23 cellular contexts compared by ENCODE assay signal in the genomic region with DNA sequence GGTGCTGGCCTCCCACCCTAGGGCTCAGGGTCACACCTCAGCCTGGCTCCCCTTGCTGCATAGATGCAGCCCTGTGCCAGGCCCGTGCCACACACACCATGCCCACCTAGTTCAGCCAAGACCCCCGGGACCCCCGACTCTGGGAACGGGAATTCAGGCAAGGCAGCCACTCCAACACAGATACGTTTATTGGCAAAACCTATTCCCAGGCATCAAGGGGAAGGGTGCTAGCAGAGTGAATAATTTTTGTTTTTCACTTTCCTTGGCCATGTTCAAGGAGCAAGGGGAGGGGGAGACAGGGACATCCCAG. TPM values are rescaled to one million over a fixed set of nuclear protein-coding genes. Genes with fewer than 3 reads are reported as not detected.
DNase-seq lines count a peak whose midpoint lies in the region; ATAC-seq and TF ChIP-seq lines count a peak whose summit lies in the region.
"Had no signal": no experiment of that assay in that cellular context is flagged by ENCODE, and none has a peak within 500 bp of the region (broad histone marks: within the 10 kb centered on the region; RNA-seq: fewer than 3 reads in every experiment).

No MANE protein-coding gene starts in this region.

- H3K9me3 Mint-ChIP-seq in activated CD8-positive, alpha-beta memory T cell treated with anti-CD3 and anti-CD28 coated beads, Interleukin-2, amount 10 ng/mL, durations not matched to agents 7 days and 5 days (ENCODE audit: low read depth): no peaks in the 10 kb centered on the region
- no peaks in the 10 kb centered on the region for H3K9me3 Mint-ChIP-seq in stimulated activated effector memory CD8-positive, alpha-beta T cell treated with anti-CD3 and anti-CD28 coated beads, Interleukin-12 subunit alpha, Interleukin-12 subunit beta, amount 100 ng/mL, for 72 hours
- H3K9me3 Mint-ChIP-seq: HFFc6 had no signal

- H3K9me2 ChIP-seq in SK-N-SH: no peaks in the 10 kb centered on the region

- H3K36me3 ChIP-seq in OCI-LY3 (replicated peaks; ENCODE audit: low read depth, low read length) (peaks cover 5% of the 10 kb centered on the region), SK-N-SH (replicated peaks in 1 of 2; ENCODE audit: control insufficient read depth in 1 of 2, insufficient read depth in 2 of 2, low read length in 1 of 2) (no peaks in the 10 kb centered on the region)
- H3K36me3 ChIP-seq: SJSA1 had no signal

- H4K20me1 ChIP-seq in OCI-LY3 (ENCODE audit: insufficient read depth, low read length): no peaks in the 10 kb centered on the region
- H4K20me1 ChIP-seq in SK-N-SH (ENCODE audit: insufficient read depth): no peaks in the 10 kb centered on the region

- no peaks in the 10 kb centered on the region for H3F3A ChIP-seq in SK-N-SH (replicated peaks; ENCODE audit: insufficient read depth)

- H3K4me2 ChIP-seq in OCI-LY3 (ENCODE audit: low read length): peak overlapping the region; percentile 26; the same call in 1 of the 2 replicates
- no peak overlapping the region for H3K4me2 ChIP-seq in SK-N-SH
- H3K4me2 ChIP-seq: KMS-11, PC-9 had no signal

- no peak for ATAC-seq in activated CD8-positive, alpha-beta memory T cell treated with anti-CD3 and anti-CD28 coated beads, Interleukin-2, amount 10 ng/mL, durations not matched to agents 7 days and 5 days
- ATAC-seq in stimulated activated effector memory CD8-positive, alpha-beta T cell treated with anti-CD3 and anti-CD28 coated beads, Interleukin-12 subunit alpha, Interleukin-12 subunit beta, amount 100 ng/mL, for 72 hours: no peak
- ATAC-seq in GM21528 (IDR thresholded peaks at IDR 0.05; ENCODE audit: low FRiP score, unreplicated experiment): no peak
- no peak for ATAC-seq in GM21529 (IDR thresholded peaks at IDR 0.05; ENCODE audit: unreplicated experiment)

- H3K4me3 ChIP-seq in OCI-LY3 (ENCODE audit: low read length) (no peak overlapping the region), SK-N-SH (ENCODE audit: low read depth in 2 of 2, low read length in 1 of 2) (no peak overlapping the region)
- H3K4me3 ChIP-seq: PC-9, SJSA1 had no signal

- no peaks in the 10 kb centered on the region for H3K27me3 Mint-ChIP-seq in activated CD8-positive, alpha-beta memory T cell treated with anti-CD3 and anti-CD28 coated beads, Interleukin-2, amount 10 ng/mL, durations not matched to agents 7 days and 5 days

- no peaks in the 10 kb centered on the region for H3K36me3 Mint-ChIP-seq in activated CD8-positive, alpha-beta memory T cell treated with anti-CD3 and anti-CD28 coated beads, Interleukin-2, amount 10 ng/mL, durations not matched to agents 7 days and 5 days
- peaks cover 8% of the 10 kb centered on the region for H3K36me3 Mint-ChIP-seq in stimulated activated effector memory CD8-positive, alpha-beta T cell treated with anti-CD3 and anti-CD28 coated beads, Interleukin-12 subunit alpha, Interleukin-12 subunit beta, amount 100 ng/mL, for 72 hours

- no peak for TF ChIP-seq RAD21 in SK-N-SH (IDR thresholded peaks at IDR 0.05; ENCODE audit: low read length)

- H3K79me2 ChIP-seq in OCI-LY3 (ENCODE audit: low read length): no peaks in the 10 kb centered on the region
- H3K79me2 ChIP-seq in SK-N-SH (ENCODE audit: insufficient read depth): no peaks in the 10 kb centered on the region

- TF ChIP-seq EP300 in SK-N-SH (IDR thresholded peaks at IDR 0.05; ENCODE audit: borderline replicate concordance in 1 of 2, low read depth in 1 of 2, low read length in 1 of 2): no peak

- H3K27ac ChIP-seq in OCI-LY3 (ENCODE audit: low read length): no peak overlapping the region
- H3K27ac ChIP-seq in SK-N-SH (ENCODE audit: low read depth in 2 of 2, low read length in 1 of 2): no peak overlapping the region
- H3K27ac ChIP-seq: KMS-11, PC-9, SJSA1 had no signal

- peaks cover 41% of the 10 kb centered on the region for H3K4me1 Mint-ChIP-seq in activated CD8-positive, alpha-beta memory T cell treated with anti-CD3 and anti-CD28 coated beads, Interleukin-2, amount 10 ng/mL, durations not matched to agents 7 days and 5 days
- peaks cover 29% of the 10 kb centered on the region for H3K4me1 Mint-ChIP-seq in stimulated activated effector memory CD8-positive, alpha-beta T cell treated with anti-CD3 and anti-CD28 coated beads, Interleukin-12 subunit alpha, Interleukin-12 subunit beta, amount 100 ng/mL, for 72 hours

- H3K9ac ChIP-seq in OCI-LY3 (ENCODE audit: low read length) (no peak overlapping the region), SK-N-SH (no peak overlapping the region)
- H3K9ac ChIP-seq: KMS-11 had no signal

- CTCF ChIA-PET in activated CD8-positive, alpha-beta memory T cell treated with anti-CD3 and anti-CD28 coated beads, Interleukin-2, amount 10 ng/mL, durations not matched to agents 7 days and 5 days (lab: Charles Lee): no interaction called here
- CTCF ChIA-PET in SK-N-SH (lab: Yijun Ruan, JAX): interaction anchor here (1.5 kb wide), 1 partner anchor 73 kb away, joined by 3 read pairs; no protein-coding TSS in a partner anchor

- no peak for DNase-seq in activated CD8-positive, alpha-beta memory T cell treated with anti-CD3 and anti-CD28 coated beads, Interleukin-2, amount 10 ng/mL, durations not matched to agents 7 days and 5 days
- DNase-seq in activated CD8-positive, alpha-beta memory T cell treated with anti-CD3 and anti-CD28 coated beads for 24 hours: no peak
- DNase-seq in ecto neural progenitor cell (ENCODE audit: low spot score) (peak; percentile 38), SK-N-SH (no peak)
- no peak for DNase-seq in stimulated activated effector memory CD8-positive, alpha-beta T cell treated with anti-CD3 and anti-CD28 coated beads, Interleukin-12 subunit alpha, Interleukin-12 subunit beta, amount 100 ng/mL, for 72 hours (ENCODE audit: low spot score in 2 of 2)
- DNase-seq: 8988T, DND-41, GF-D8, HFFc6, NCI-H1048, NCI-H146, NCI-H2081, NCI-H510A, NCI-H774, PC-9 had no signal

- H3K4me1 ChIP-seq in OCI-LY3 (ENCODE audit: low read length): peaks cover 49% of the 10 kb centered on the region
- peaks cover 0 to 15% of the 10 kb centered on the region in 2 experiments; a peak in 1 of 4 replicates for H3K4me1 ChIP-seq in SK-N-SH (ENCODE audit: control insufficient read depth in 1 of 2, insufficient read depth in 2 of 2, low read depth in 1 of 2, low read length in 1 of 2)
- H3K4me1 ChIP-seq: SJSA1 had no signal

- no peak for TF ChIP-seq CTCF in OCI-LY3 (IDR thresholded peaks at IDR 0.05; ENCODE audit: low read depth, low read length)
- no peak for TF ChIP-seq CTCF in SK-N-SH (IDR thresholded peaks at IDR 0.05)

- H3K9me3 ChIP-seq in OCI-LY3 (ENCODE audit: insufficient read depth, low read length): no peaks in the 10 kb centered on the region
- H3K9me3 ChIP-seq in SK-N-SH: no peaks in the 10 kb centered on the region

- H3K4me3 Mint-ChIP-seq in activated CD8-positive, alpha-beta memory T cell treated with anti-CD3 and anti-CD28 coated beads, Interleukin-2, amount 10 ng/mL, durations not matched to agents 7 days and 5 days: no peak overlapping the region
- H3K4me3 Mint-ChIP-seq in stimulated activated effector memory CD8-positive, alpha-beta T cell treated with anti-CD3 and anti-CD28 coated beads, Interleukin-12 subunit alpha, Interleukin-12 subunit beta, amount 100 ng/mL, for 72 hours: no peak overlapping the region
- H3K4me3 Mint-ChIP-seq: HFFc6 had no signal

- peak overlapping the region; percentile 54 for H3K27ac Mint-ChIP-seq in activated CD8-positive, alpha-beta memory T cell treated with anti-CD3 and anti-CD28 coated beads, Interleukin-2, amount 10 ng/mL, durations not matched to agents 7 days and 5 days
- H3K27ac Mint-ChIP-seq in stimulated activated effector memory CD8-positive, alpha-beta T cell treated with anti-CD3 and anti-CD28 coated beads, Interleukin-12 subunit alpha, Interleukin-12 subunit beta, amount 100 ng/mL, for 72 hours: peak overlapping the region; percentile 89
- H3K27ac Mint-ChIP-seq: HFFc6 had no signal

- H3K27me3 ChIP-seq in OCI-LY3 (ENCODE audit: low read depth, low read length) (no peaks in the 10 kb centered on the region), SK-N-SH (ENCODE audit: insufficient read depth) (no peaks in the 10 kb centered on the region; the same call in 1 of the 2 replicates)
- H3K27me3 ChIP-seq: SJSA1 had no signal

- H2AFZ ChIP-seq in OCI-LY3 (ENCODE audit: low read depth, low read length): no peak overlapping the region
- no peak overlapping the region for H2AFZ ChIP-seq in SK-N-SH (ENCODE audit: low read depth)
- H2AFZ ChIP-seq: PC-9 had no signal

- WGBS in SK-N-SH (ENCODE audit: low lambda C conversion rate): 45% methylated on average over 5 of the region's 5 CpGs

- POLR2A ChIA-PET in SK-N-SH (lab: Yijun Ruan, JAX): no interaction called here

TF ChIP-seq in SK-N-SH, 30 proteins besides CTCF, POLR2A, EP300 and RAD21:
- TF ChIP-seq, protein P1, sequence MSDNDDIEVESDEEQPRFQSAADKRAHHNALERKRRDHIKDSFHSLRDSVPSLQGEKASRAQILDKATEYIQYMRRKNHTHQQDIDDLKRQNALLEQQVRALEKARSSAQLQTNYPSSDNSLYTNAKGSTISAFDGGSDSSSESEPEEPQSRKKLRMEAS (IDR thresholded peaks at IDR 0.05; ENCODE audit: low read depth): no peak
- TF ChIP-seq JUND (IDR thresholded peaks at IDR 0.05) (no peak), USF2 (IDR thresholded peaks at IDR 0.05; ENCODE audit: borderline replicate concordance, low read depth, low read length) (no peak), RXRA (IDR thresholded peaks at IDR 0.05; ENCODE audit: borderline replicate concordance, low read depth) (no peak)

RNA-seq across cellular contexts. Expression of gene SLC4A1, which starts 19.8 kb away (rescaled TPM):
- total RNA-seq in activated CD8-positive, alpha-beta memory T cell treated with anti-CD3 and anti-CD28 coated beads, Interleukin-2, amount 10 ng/mL, durations not matched to agents 7 days and 5 days: not detected
- polyA plus RNA-seq in SK-N-SH (2012; rRNA removed): not detected in 2 replicates
- not detected in 2 replicates for polyA plus RNA-seq in SK-N-SH (2012; cell fraction: cytosol; rRNA removed)
- polyA plus RNA-seq in SK-N-SH (2012; cell fraction: nucleus; rRNA removed): 0.08 TPM in 1 of 2 replicates, not detected in the other
- total RNA-seq: H4, HFFc6, MCF 10A, PC-9, SJSA1 had no signal
- polyA plus RNA-seq: BJ had no signal

RNA-seq across cellular contexts. Expression of gene UBTF, which starts 28.7 kb away (rescaled TPM):
- 100 to 1,000 TPM; 128 to 158 TPM for total RNA-seq in activated CD8-positive, alpha-beta memory T cell treated with anti-CD3 and anti-CD28 coated beads, Interleukin-2, amount 10 ng/mL, durations not matched to agents 7 days and 5 days
- 33.4 and 37.2 TPM in 2 replicates for polyA plus RNA-seq in SK-N-SH (2012; rRNA removed)
- 32.7 and 34.7 TPM in 2 replicates for polyA plus RNA-seq in SK-N-SH (2012; cell fraction: cytosol; rRNA removed)
- polyA plus RNA-seq in SK-N-SH (2012; cell fraction: nucleus; rRNA removed): 51.1 and 56.2 TPM in 2 replicates

RNA-seq across cellular contexts. Expression of gene ATXN7L3, which starts 48.5 kb away (rescaled TPM):
- total RNA-seq in activated CD8-positive, alpha-beta memory T cell treated with anti-CD3 and anti-CD28 coated beads, Interleukin-2, amount 10 ng/mL, durations not matched to agents 7 days and 5 days: 100 to 1,000 TPM; 106 to 122 TPM
- 47.7 and 57.9 TPM in 2 replicates for polyA plus RNA-seq in SK-N-SH (2012; rRNA removed)
- polyA plus RNA-seq in SK-N-SH (2012; cell fraction: cytosol; rRNA removed): 40.2 and 42.2 TPM in 2 replicates
- polyA plus RNA-seq in SK-N-SH (2012; cell fraction: nucleus; rRNA removed): 140 and 171 TPM in 2 replicates
